In the genomic region with DNA sequence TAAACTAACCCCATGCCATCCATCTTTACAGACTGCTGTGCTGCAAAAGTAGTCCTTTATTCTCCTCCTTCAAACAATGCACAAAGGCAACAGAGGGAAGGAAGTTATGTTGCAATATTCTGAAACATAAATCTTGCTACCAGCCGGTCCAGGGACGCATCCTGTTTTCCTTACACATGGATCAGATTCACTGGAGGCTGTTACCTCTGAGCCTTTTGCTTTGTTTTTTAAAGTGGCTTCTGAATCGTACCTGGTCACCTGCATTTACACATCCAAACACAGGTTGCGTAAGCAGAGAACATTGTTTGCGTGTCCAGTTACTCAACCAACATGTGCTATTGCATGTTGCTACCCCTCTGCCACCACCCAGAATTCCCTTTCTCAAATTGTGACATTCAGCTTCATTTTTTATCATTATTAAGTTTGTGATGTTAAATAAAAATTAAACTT, we compare ENCODE assay signal across 2 cellular contexts.
TF ChIP-seq lines count a peak whose summit lies in the region.

No MANE protein-coding gene starts in this region.

TF ChIP-seq in GM23338, 12 proteins besides CTCF, POLR2A, EP300 and RAD21:
- TF ChIP-seq ZNF114 (CRISPR knock-in tag; IDR thresholded peaks at IDR 0.05) (no peak), JUNB (IDR thresholded peaks at IDR 0.05; ENCODE audit: unreplicated experiment) (no peak), EZH2phosphoT487 (IDR thresholded peaks at IDR 0.05; ENCODE audit: unreplicated experiment) (no peak)

TF ChIP-seq in H1, 55 proteins besides CTCF, POLR2A, EP300 and RAD21:
- TF ChIP-seq JUND (IDR thresholded peaks at IDR 0.05; ENCODE audit: low read length), result no peak
- TF ChIP-seq CEBPB (IDR thresholded peaks at IDR 0.05; ENCODE audit: low read depth, low read length), result 0 out of 2 replicates have a peak, but pooled peaks have one; percentile 42
TF ChIP-seq in H1: peak in this region for 1.
